In genomic region chr2:33452545-33452944, GRCh38 we compare ENCODE assay signal across 37 cellular contexts.
"Had no signal": no experiment of that assay in that cellular context is flagged by ENCODE, and none has a peak within 500 bp of the region (broad histone marks: within the 10 kb centered on the region; RNA-seq: fewer than 3 reads in every experiment).

No MANE protein-coding gene starts in this region.

- H3K27me3 Mint-ChIP-seq: activated B cell treated with CpG ODN at 0.5 μM for 24 hours had no signal

- ATAC-seq: activated CD8-positive, alpha-beta T cell treated with anti-CD3 and anti-CD28 coated beads for 36 hours; activated naive CD4-positive, alpha-beta T cell treated with anti-CD3 and anti-CD28 coated beads, Interleukin-2, amount 50 U/mL, for 72 hours; activated T-cell treated with anti-CD3 and anti-CD28 coated beads, Interleukin-2, amount 50 U/mL, for 4 hours; activated T-cell treated with anti-CD3 and anti-CD28 coated beads, Interleukin-2, amount 50 U/mL, for 72 hours; activated T-helper 17 cell treated with anti-CD3 and anti-CD28 coated beads, Interleukin-2, amount 50 U/mL, for 72 hours; body of pancreas had no signal

- H3K4me3 Mint-ChIP-seq: activated B cell treated with CpG ODN at 0.5 μM for 24 hours; activated CD4-positive, alpha-beta memory T cell treated with anti-CD3 and anti-CD28 coated beads for 36 hours; activated CD4-positive, alpha-beta T cell treated with anti-CD3 and anti-CD28 coated beads, Interleukin-2, amount 10 ng/mL, durations not matched to agents 24 days and 14 days; activated CD8-positive, alpha-beta T cell treated with anti-CD3 and anti-CD28 coated beads for 36 hours; activated naive CD4-positive, alpha-beta T cell treated with anti-CD3 and anti-CD28 coated beads for 36 hours; activated naive CD8-positive, alpha-beta T cell treated with anti-CD3 and anti-CD28 coated beads for 36 hours; activated T-cell treated with anti-CD3 and anti-CD28 coated beads, Interleukin-2, amount 50 U/mL, for 4 hours; activated T-cell treated with anti-CD3 and anti-CD28 coated beads, Interleukin-2, amount 50 U/mL, for 72 hours; activated T-helper 1 cell treated with anti-CD3 and anti-CD28 coated beads, Interleukin-12 subunit alpha, Interleukin-12 subunit beta, Interleukin-2, Interleukin-4 antibody, amounts not matched to agents 30 ng/mL and 10 ng/mL and 1 ng/mL, durations not matched to agents 14 hours and 24 hours and 36 hours; activated T-helper 17 cell treated with anti-CD3 and anti-CD28 coated beads, Interleukin-2, amount 50 U/mL, for 72 hours; T-helper 1 cell treated with Interleukin-12 subunit alpha and Interleukin-12 subunit beta and Interleukin-4 antibody, amounts not matched to agents 30 μg/mL and 1 μg/mL, for 36 hours; T-helper 2 cell treated with Interferon-gamma antibody and Interleukin-4, amounts not matched to agents 5 μg/mL and 100 μg/mL, for 36 hours had no signal

- H3K4me1 Mint-ChIP-seq: activated CD4-positive, alpha-beta T cell treated with anti-CD3 and anti-CD28 coated beads, Interleukin-2, amount 10 ng/mL, durations not matched to agents 24 days and 14 days; activated naive CD8-positive, alpha-beta T cell treated with anti-CD3 and anti-CD28 coated beads for 36 hours; activated T-helper 17 cell treated with anti-CD3 and anti-CD28 coated beads, Interleukin-2, amount 50 U/mL, for 72 hours had no signal

- H3K27ac ChIP-seq: adrenal gland, body of pancreas, brain microvascular endothelial cell, breast epithelium, VCaP had no signal

- H3K9me3 ChIP-seq: adrenal gland, body of pancreas had no signal

- H3K4me1 ChIP-seq: adrenal gland, breast epithelium had no signal

- DNase-seq: activated B cell treated with CpG ODN at 0.5 μM for 24 hours; activated CD4-positive, alpha-beta memory T cell treated with anti-CD3 and anti-CD28 coated beads for 36 hours; activated CD4-positive, alpha-beta T cell treated with anti-CD3 and anti-CD28 coated beads for 4 hours; activated CD4-positive, alpha-beta T cell treated with anti-CD3 and anti-CD28 coated beads, Interleukin-2, amount 10 ng/mL, durations not matched to agents 24 days and 14 days; activated CD4-positive, alpha-beta T cell treated with anti-CD3 and anti-CD28 coated beads, Interleukin-2, amount 50 U/mL, for 1 hour; activated CD4-positive, alpha-beta T cell treated with anti-CD3 and anti-CD28 coated beads, Interleukin-2, amount 50 U/mL, for 4 hours; activated CD4-positive, CD25-positive, alpha-beta regulatory T cell treated with anti-CD3 and anti-CD28 coated beads, Interleukin-2, amount 50 U/mL, for 72 hours; activated CD8-positive, alpha-beta memory T cell treated with anti-CD3 and anti-CD28 coated beads, Interleukin-2, amount 50 U/mL, for 4 hours; activated CD8-positive, alpha-beta T cell treated with anti-CD3 and anti-CD28 coated beads for 36 hours; activated effector memory CD4-positive, alpha-beta T cell treated with anti-CD3 and anti-CD28 coated beads, Interleukin-2, amount 50 U/mL, for 16 hours; activated gamma-delta T cell treated with Interleukin-2 at 50 U/mL for 16 hours; activated naive CD4-positive, alpha-beta T cell; activated naive CD4-positive, alpha-beta T cell treated with anti-CD3 and anti-CD28 coated beads for 36 hours; activated naive CD4-positive, alpha-beta T cell treated with anti-CD3 and anti-CD28 coated beads, Interleukin-2, amount 50 U/mL, for 16 hours; activated naive CD8-positive, alpha-beta T cell treated with anti-CD3 and anti-CD28 coated beads for 36 hours; activated T-cell treated with anti-CD3 and anti-CD28 coated beads for 4 hours; activated T-cell treated with anti-CD3 and anti-CD28 coated beads, Interleukin-2, amount 50 U/mL, for 1 hour; activated T-cell treated with anti-CD3 and anti-CD28 coated beads, Interleukin-2, amount 50 U/mL, for 4 hours; activated T-cell treated with anti-CD3 and anti-CD28 coated beads, Interleukin-2, amount 50 U/mL, for 72 hours; adrenal gland; amniotic stem cell; aorta; body of pancreas; brain microvascular endothelial cell; central memory CD4-positive, alpha-beta T cell; T-helper 1 cell; T-helper 2 cell; T-helper 9 cell had no signal

- FAIRE-seq: astrocyte, TTC549 had no signal

- H3K36me3 ChIP-seq: adrenal gland, brain microvascular endothelial cell, breast epithelium had no signal

- H3K27me3 ChIP-seq: adrenal gland, body of pancreas, brain microvascular endothelial cell, breast epithelium had no signal

- H3K4me3 ChIP-seq: adrenal gland, body of pancreas, breast epithelium had no signal

- H3K27ac Mint-ChIP-seq: activated B cell treated with CpG ODN at 0.5 μM for 24 hours; activated CD4-positive, alpha-beta memory T cell treated with anti-CD3 and anti-CD28 coated beads for 36 hours; activated CD4-positive, alpha-beta T cell treated with anti-CD3 and anti-CD28 coated beads, Interleukin-2, amount 10 ng/mL, durations not matched to agents 24 days and 14 days; activated CD8-positive, alpha-beta T cell treated with anti-CD3 and anti-CD28 coated beads for 36 hours; activated naive CD4-positive, alpha-beta T cell treated with anti-CD3 and anti-CD28 coated beads for 36 hours; activated naive CD4-positive, alpha-beta T cell treated with anti-CD3 and anti-CD28 coated beads, Interleukin-2, amount 50 U/mL, for 72 hours; activated naive CD8-positive, alpha-beta T cell treated with anti-CD3 and anti-CD28 coated beads for 36 hours; activated T-cell treated with anti-CD3 and anti-CD28 coated beads, Interleukin-2, amount 50 U/mL, for 72 hours; activated T-helper 1 cell treated with anti-CD3 and anti-CD28 coated beads, Interleukin-12 subunit alpha, Interleukin-12 subunit beta, Interleukin-2, Interleukin-4 antibody, amounts not matched to agents 30 ng/mL and 10 ng/mL and 1 ng/mL, durations not matched to agents 14 hours and 24 hours and 36 hours; activated T-helper 17 cell treated with anti-CD3 and anti-CD28 coated beads, Interleukin-2, amount 50 U/mL, for 72 hours; T-helper 1 cell treated with Interleukin-12 subunit alpha and Interleukin-12 subunit beta and Interleukin-4 antibody, amounts not matched to agents 30 μg/mL and 1 μg/mL, for 36 hours; T-helper 2 cell treated with Interferon-gamma antibody and Interleukin-4, amounts not matched to agents 5 μg/mL and 100 μg/mL, for 36 hours had no signal
